1 cellular context compared by ENCODE assay signal in the genomic region with DNA sequence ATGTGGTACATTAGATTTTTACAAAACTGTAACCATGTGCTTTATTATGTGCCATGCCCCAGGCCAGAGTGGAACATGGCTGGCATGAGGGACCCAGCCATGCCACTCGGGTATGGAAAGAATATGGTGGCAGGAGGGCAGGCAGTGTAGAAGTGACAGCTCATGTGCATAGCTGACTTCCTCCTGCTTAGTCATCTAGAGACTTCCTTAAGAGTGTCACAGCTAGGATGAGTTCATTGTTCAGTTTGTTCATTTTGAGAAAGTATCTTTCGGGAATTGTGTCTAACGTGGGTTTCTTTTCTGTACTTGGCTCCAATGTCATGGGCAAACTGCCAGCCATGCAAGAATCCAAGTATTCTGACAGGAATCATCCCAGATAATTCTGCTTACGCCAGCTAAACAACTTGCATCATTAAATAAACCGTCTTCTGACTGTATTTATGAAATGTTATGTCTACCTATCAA.
TF ChIP-seq lines count a peak whose summit lies in the region.

No MANE protein-coding gene starts in this region.

TF ChIP-seq in endothelial cell of umbilical vein, 7 proteins besides CTCF, POLR2A, EP300 and RAD21 (continued from another document):
- TF ChIP-seq MYC (IDR thresholded peaks at IDR 0.05; ENCODE audit: low read depth, low read length), result no peak
- TF ChIP-seq MAX (IDR thresholded peaks at IDR 0.05; ENCODE audit: insufficient read depth, insufficient read length), result peak; percentile 11
